In the genomic region with DNA sequence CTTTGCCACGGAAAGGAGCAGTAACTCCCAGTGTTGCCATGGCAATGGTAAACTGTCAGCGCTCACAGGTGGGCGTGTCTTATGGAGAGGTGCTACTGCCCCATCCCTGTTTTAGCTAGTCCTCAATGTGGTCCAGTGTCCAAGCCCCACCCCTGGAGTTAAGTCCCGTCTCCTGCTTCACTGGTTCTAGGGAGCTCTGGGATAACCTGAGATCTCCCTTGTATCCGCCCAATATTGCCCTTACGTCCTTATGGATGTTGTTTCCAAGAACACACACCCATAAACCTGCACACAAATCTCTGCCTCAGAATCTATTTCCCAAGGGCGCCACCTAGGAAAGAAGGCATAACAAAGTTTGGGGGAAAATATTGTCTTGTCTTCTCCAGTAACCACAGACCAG, we compare ENCODE assay signal across 1 cellular context.
TF ChIP-seq lines count a peak whose summit lies in the region.

No MANE protein-coding gene starts in this region.

TF ChIP-seq in Ishikawa, 13 proteins besides CTCF, POLR2A, EP300 and RAD21:
- TF ChIP-seq REST (IDR thresholded peaks at IDR 0.05; ENCODE audit: low read depth) (no peak), NFIC (IDR thresholded peaks at IDR 0.05) (no peak)
- TF ChIP-seq, protein P1, sequence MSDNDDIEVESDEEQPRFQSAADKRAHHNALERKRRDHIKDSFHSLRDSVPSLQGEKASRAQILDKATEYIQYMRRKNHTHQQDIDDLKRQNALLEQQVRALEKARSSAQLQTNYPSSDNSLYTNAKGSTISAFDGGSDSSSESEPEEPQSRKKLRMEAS (IDR thresholded peaks at IDR 0.05), result no peak
